8 cellular contexts compared by ENCODE assay signal in the genomic region with DNA sequence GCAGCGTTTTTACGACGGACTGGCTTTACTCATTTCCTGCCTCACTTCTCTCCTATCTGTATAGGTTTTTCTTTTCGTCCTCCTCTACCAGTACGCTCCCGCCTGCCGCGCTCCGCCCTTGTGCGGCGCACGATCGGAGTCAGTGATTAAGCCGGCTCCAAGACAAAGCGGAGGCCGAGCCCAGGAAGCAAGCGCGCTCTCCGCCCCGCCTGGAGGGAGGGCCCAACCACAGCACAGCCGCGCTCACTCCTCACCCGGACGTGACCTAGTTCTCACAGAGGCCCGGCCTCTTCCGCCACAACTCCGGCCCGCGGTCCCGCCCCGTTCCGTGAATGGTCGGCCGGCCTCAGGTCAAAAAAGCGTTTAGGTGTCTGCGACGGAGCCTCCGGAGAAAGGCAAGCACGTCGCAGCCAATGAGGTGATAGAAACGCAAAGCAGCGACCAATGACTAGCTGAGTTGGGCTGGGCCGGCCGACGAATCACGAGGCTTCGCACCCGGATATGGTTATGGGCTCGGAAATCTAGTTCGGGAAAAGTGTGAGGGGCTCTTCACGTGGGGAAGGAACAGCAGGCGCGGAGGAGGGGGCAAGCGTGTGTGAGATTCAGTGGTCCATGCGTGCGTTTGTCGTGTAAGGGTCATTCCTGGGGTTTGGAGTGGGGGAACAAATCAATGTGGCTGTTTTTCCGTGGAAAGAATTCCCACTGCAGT. TPM values are rescaled to one million over a fixed set of nuclear protein-coding genes. Genes with fewer than 3 reads are reported as not detected.
DNase-seq lines count a peak whose midpoint lies in the region; ATAC-seq and TF ChIP-seq lines count a peak whose summit lies in the region.

TSS of gene METTL13 (plus strand) at position 494 of the 709 bp plus-strand sequence. CDS start 308 bp downstream, outside the sequence.

- ATAC-seq in foreskin keratinocyte = peak; percentile 98

- TF ChIP-seq CTCF in foreskin keratinocyte (conservative IDR thresholded peaks at IDR 0.05) (peak; percentile 25), neural progenitor cell (IDR thresholded peaks at IDR 0.05) (no peak)

- H3K27ac Mint-ChIP-seq in neural progenitor cell = peak within 1 kb of the TSS; percentile 88

- peak within 1 kb of the TSS; percentile 91 for H3K4me2 ChIP-seq in neural progenitor cell

- H2AFZ ChIP-seq in neural progenitor cell (replicated peaks) = peak within 1 kb of the TSS; percentile 78

- DNase-seq in GF-D8 (lab: John Stamatoyannopoulos, UW) = peak; percentile 97
- DNase-seq in HEK293T (ENCODE audit: extremely low spot score) = peak; percentile 98
- DNase-seq in MV-4-11 (lab: John Stamatoyannopoulos, UW) = peak; percentile 99
- peak; percentile 98 for DNase-seq in SK-MEL-5 (ENCODE audit: low read depth, low spot score)
- DNase-seq in activated naive CD4-positive, alpha-beta T cell treated with Interleukin-2 at 50 U/mL for 16 hours = peak; percentile 99
- peak; percentile 99 for DNase-seq in foreskin keratinocyte
- peak; percentile 99 for DNase-seq in neural progenitor cell (ENCODE audit: low spot score)
- peak; percentile 99 for DNase-seq in stromal cell of bone marrow (ENCODE audit: low read depth)

- H3K9ac ChIP-seq in neural progenitor cell = peak within 1 kb of the TSS; percentile 54

- CTCF ChIA-PET in HEK293T (lab: Yijun Ruan, JAX) = interaction anchor here (1.0 to 1.5 kb wide), 3 partner anchors 19 to 136 kb away, joined by 3 to 6 read pairs (median 3); no protein-coding TSS in a partner anchor

- H3K27ac ChIP-seq in foreskin keratinocyte (peak within 1 kb of the TSS; percentile 64), neural progenitor cell (peak within 1 kb of the TSS; percentile 62)

- no peaks in the 10 kb centered on the region for H3K27me3 ChIP-seq in foreskin keratinocyte
- H3K27me3 ChIP-seq in neural progenitor cell = no peaks in the 10 kb centered on the region

- POLR2A ChIA-PET in HEK293T (lab: Yijun Ruan, JAX) = interaction anchor here (0.6 to 1.9 kb wide), 12 partner anchors 9 to 296 kb away, joined by 3 to 17 read pairs (median 4); partner anchors contain the start of genes DNM3, PRRC2C and VAMP4

- H3K27me3 Mint-ChIP-seq in neural progenitor cell (ENCODE audit: insufficient read depth, low read depth) = peaks cover 6% of the 10 kb centered on the region

- H4K20me1 ChIP-seq in neural progenitor cell (ENCODE audit: low read depth) = no peaks in the 10 kb centered on the region

- peaks cover 5% of the 10 kb centered on the region for H3K36me3 Mint-ChIP-seq in neural progenitor cell

- H3F3A ChIP-seq in neural progenitor cell (ENCODE audit: low read depth) = peaks cover 13% of the 10 kb centered on the region

- H3K4me3 ChIP-seq in neural progenitor cell = peak within 1 kb of the TSS; percentile 85

- in situ Hi-C loops in SK-MEL-5 (cut with HindIII; ENCODE audit: low pct_unique_long_range_greater_than_20kb, low sequenced_read_pairs) = no loop called here

- no peaks in the 10 kb centered on the region for H3K9me3 ChIP-seq in neural progenitor cell (ENCODE audit: low read depth)

- H3K4me3 Mint-ChIP-seq in neural progenitor cell = peak within 1 kb of the TSS; percentile 99

- H3K4me1 ChIP-seq in foreskin keratinocyte (no peaks in the 10 kb centered on the region), neural progenitor cell (peaks cover 3% of the 10 kb centered on the region)

- no peaks in the 10 kb centered on the region for H3K36me3 ChIP-seq in neural progenitor cell

- no peaks in the 10 kb centered on the region for H3K9me3 Mint-ChIP-seq in neural progenitor cell

- H3K79me2 ChIP-seq in neural progenitor cell (ENCODE audit: low read depth) = peaks cover 40% of the 10 kb centered on the region

- H3K4me1 Mint-ChIP-seq in neural progenitor cell = peaks cover 20% of the 10 kb centered on the region

TF ChIP-seq in HEK293T, 16 proteins besides CTCF, POLR2A, EP300 and RAD21:
- TF ChIP-seq CTBP1 (IDR thresholded peaks at IDR 0.05; ENCODE audit: borderline replicate concordance) (no peak), PKNOX1 (IDR thresholded peaks at IDR 0.05) (0 out of 2 replicates have a peak, but pooled peaks have one; percentile 17), ELF4 (IDR thresholded peaks at IDR 0.05) (peak; percentile 63), SP1 (IDR thresholded peaks at IDR 0.05) (no peak), L3MBTL2 (conservative IDR thresholded peaks at IDR 0.05) (peak; percentile 98), FOXM1 (IDR thresholded peaks at IDR 0.05; ENCODE audit: borderline replicate concordance) (peak; percentile 91)
TF ChIP-seq in HEK293T: peak in this region for 4.

RNA-seq across cellular contexts. Expression of gene METTL13, which starts in this region (rescaled TPM):
- 38.4 and 39.3 TPM in 2 replicates for total RNA-seq in SK-MEL-5 (2014; rRNA removed; shearing (Covaris generic))
- polyA plus RNA-seq in SK-MEL-5 (2015; cell fraction: cytosol; rRNA removed) = 43.8 and 51.9 TPM in 2 replicates
- polyA plus RNA-seq in SK-MEL-5 (2015; cell fraction: nucleus; rRNA removed) = 32.9 and 36.8 TPM in 2 replicates
- 31.3 and 32.5 TPM in 2 replicates for total RNA-seq in foreskin keratinocyte
- polyA plus RNA-seq in foreskin keratinocyte = 31.8 and 35.3 TPM in 2 replicates
- 19.5 and 26.3 TPM in 2 replicates for total RNA-seq in neural progenitor cell (ENCODE audit: low replicate concordance)

Comparison
In these comparisons a context has a peak if more than half of its experiments do, and no peak if none do; other contexts are left out.
1. Peak in every context shown above with its lines: DNase-seq, ATAC-seq, H3K4me3 ChIP-seq and H3K27ac ChIP-seq.